17 cellular contexts compared by ENCODE assay signal in the genomic region with DNA sequence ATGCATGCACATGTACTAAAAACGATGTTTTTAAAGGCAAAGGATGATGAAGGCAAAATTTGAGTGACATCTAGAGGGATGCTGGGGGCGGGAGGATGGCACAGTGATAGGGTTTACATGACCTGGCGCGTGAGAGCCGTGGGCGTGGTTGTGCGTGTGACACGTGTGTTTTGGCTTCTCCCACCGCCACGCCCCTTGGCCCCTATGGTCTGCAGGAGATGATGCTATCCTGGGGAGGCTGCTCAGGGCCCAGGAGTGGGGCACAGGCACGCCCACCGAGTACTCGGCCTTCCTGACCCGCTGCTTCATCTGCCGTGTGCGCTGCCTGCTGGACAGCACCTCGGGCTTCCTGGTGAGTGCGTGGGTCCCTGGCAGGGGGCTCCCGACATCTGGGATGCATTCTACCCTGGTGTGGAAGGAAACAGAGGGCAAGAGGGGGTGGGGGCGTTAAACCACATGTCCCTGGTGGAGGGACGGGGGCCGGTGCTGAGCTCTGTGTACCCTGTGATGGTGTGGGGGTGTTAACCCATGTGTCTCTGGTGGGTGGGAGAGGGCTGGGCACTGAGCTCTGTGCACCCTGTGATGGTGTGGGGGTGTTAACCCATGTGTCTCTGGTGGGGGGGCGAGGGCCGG. TPM values are rescaled to one million over a fixed set of nuclear protein-coding genes. Genes with fewer than 3 reads are reported as not detected.
A peak's percentile ranks its signal among the peaks of the same experiment; 100 is the strongest.
DNase-seq lines count a peak whose midpoint lies in the region; ATAC-seq and TF ChIP-seq lines count a peak whose summit lies in the region.
"Had no signal": no experiment of that assay in that cellular context is flagged by ENCODE, and none has a peak within 500 bp of the region (broad histone marks: within the 10 kb centered on the region; RNA-seq: fewer than 3 reads in every experiment).

No MANE protein-coding gene starts in this region.

- no peak overlapping the region for H3K4me3 Mint-ChIP-seq in activated T-helper 1 cell treated with anti-CD3 and anti-CD28 coated beads, Interleukin-12 subunit alpha, Interleukin-12 subunit beta, Interleukin-2, Interleukin-4 antibody, amounts not matched to agents 30 ng/mL and 10 ng/mL and 1 ng/mL, durations not matched to agents 14 hours and 24 hours and 36 hours

- peak; percentile 22 for DNase-seq in activated CD4-positive, CD25-positive, alpha-beta regulatory T cell treated with anti-CD3 and anti-CD28 coated beads, Interleukin-2, amount 50 U/mL, for 72 hours
- DNase-seq in HEK293T (ENCODE audit: extremely low spot score) (no peak), neuronal stem cell (ENCODE audit: low spot score) (no peak), esophagus muscularis mucosa (ENCODE audit: extremely low spot score) (no peak)
- no peak for DNase-seq in activated T-helper 1 cell treated with anti-CD3 and anti-CD28 coated beads, Interleukin-12 subunit alpha, Interleukin-12 subunit beta, Interleukin-2, Interleukin-4 antibody, amounts not matched to agents 30 ng/mL and 10 ng/mL and 1 ng/mL, durations not matched to agents 14 hours and 24 hours and 36 hours (ENCODE audit: low spot score)
- DNase-seq: 8988T; activated naive CD4-positive, alpha-beta T cell treated with Interleukin-2 at 50 U/mL for 16 hours; DMS153; MG63; NCI-H1694 treated with DMSO at 0.1 percent for 48 hours; NCI-H446 treated with DMSO at 0.1 percent for 48 hours; WERI-Rb-1 had no signal

- peak overlapping the region; percentile 1 for H3K4ac ChIP-seq in neuronal stem cell (ENCODE audit: low read length)

- H4K8ac ChIP-seq in neuronal stem cell (ENCODE audit: low read depth, low read length) = no peak overlapping the region

- intact Hi-C loops in activated T-helper 1 cell treated with anti-CD3 and anti-CD28 coated beads, Interleukin-12 subunit alpha, Interleukin-12 subunit beta, Interleukin-2, Interleukin-4 antibody, amounts not matched to agents 30 ng/mL and 10 ng/mL and 1 ng/mL, durations not matched to agents 14 hours and 24 hours and 36 hours (cut with micrococcal nuclease) = no loop called here
- intact Hi-C loops in esophagus muscularis mucosa (cut with DNase I) = no loop called here

- no peaks in the 10 kb centered on the region for H3K27me3 Mint-ChIP-seq in activated T-helper 1 cell treated with anti-CD3 and anti-CD28 coated beads, Interleukin-12 subunit alpha, Interleukin-12 subunit beta, Interleukin-2, Interleukin-4 antibody, amounts not matched to agents 30 ng/mL and 10 ng/mL and 1 ng/mL, durations not matched to agents 14 hours and 24 hours and 36 hours (ENCODE audit: insufficient read depth)

- no peak for ATAC-seq in activated CD4-positive, CD25-positive, alpha-beta regulatory T cell treated with anti-CD3 and anti-CD28 coated beads, Interleukin-2, amount 50 U/mL, for 24 hours
- ATAC-seq in GM19455 (IDR thresholded peaks at IDR 0.05; ENCODE audit: unreplicated experiment) (no peak), HG03108 (IDR thresholded peaks at IDR 0.05; ENCODE audit: unreplicated experiment) (no peak)

- no peak overlapping the region for H3K9ac ChIP-seq in neuronal stem cell (ENCODE audit: low read depth, low read length, poor library complexity)

- H3K4me3 ChIP-seq in neuronal stem cell (ENCODE audit: low read length in 2 of 2) = no peak overlapping the region
- no peak overlapping the region for H3K4me3 ChIP-seq in esophagus muscularis mucosa
- H3K4me3 ChIP-seq: MG63, smooth muscle cell had no signal

- no peak overlapping the region for H3K4me2 ChIP-seq in neuronal stem cell (ENCODE audit: insufficient read depth, low read length, poor library complexity, severe bottlenecking)
- H3K4me2 ChIP-seq: smooth muscle cell had no signal

- WGBS in neuronal stem cell (ENCODE audit: extremely low coverage in 2 of 2, insufficient read length in 2 of 2, insufficient replicate concordance in 1 of 2), 2 donors = no CpG with 5 or more reads among the region's 24 CpGs
- WGBS in esophagus muscularis mucosa = 84% methylated on average over 20 of the region's 24 CpGs

- H3K18ac ChIP-seq in neuronal stem cell (ENCODE audit: low read length) = peak overlapping the region; percentile 57

- H4K91ac ChIP-seq in neuronal stem cell (ENCODE audit: low read depth, low read length, poor library complexity) = no peak overlapping the region

- TF ChIP-seq CTCF in esophagus muscularis mucosa (IDR thresholded peaks at IDR 0.05) = no peak

- CTCF ChIA-PET in HEK293T (lab: Yijun Ruan, JAX) = no interaction called here

- no peak for TF ChIP-seq POLR2A in esophagus muscularis mucosa (IDR thresholded peaks at IDR 0.05; ENCODE audit: low read depth)

- H3K14ac ChIP-seq in neuronal stem cell (ENCODE audit: low read length) = no peak overlapping the region

- H2BK120ac ChIP-seq in neuronal stem cell (ENCODE audit: low read depth, low read length) = no peak overlapping the region

- no peaks in the 10 kb centered on the region for H3K27me3 ChIP-seq in neuronal stem cell (ENCODE audit: control insufficient read depth in 3 of 3, insufficient read depth in 3 of 3, low read depth in 1 of 3, low read length in 3 of 3)
- H3K27me3 ChIP-seq in esophagus muscularis mucosa = peaks cover 0 to 6% (median 0%) of the 10 kb centered on the region in 4 donors
- H3K27me3 ChIP-seq: MG63 had no signal

- H3K23ac ChIP-seq in neuronal stem cell (ENCODE audit: low read depth, low read length, poor library complexity) = peak overlapping the region; percentile 37

- no peak for TF ChIP-seq EP300 in esophagus muscularis mucosa (IDR thresholded peaks at IDR 0.05)

- H3K4me1 ChIP-seq in neuronal stem cell (ENCODE audit: control insufficient read depth in 2 of 2, insufficient read depth in 1 of 2, low read depth in 1 of 2, low read length in 2 of 2) (peaks cover 0 to 5% of the 10 kb centered on the region in 2 donors), esophagus muscularis mucosa (no peaks in the 10 kb centered on the region)

- no peak overlapping the region for H2BK15ac ChIP-seq in neuronal stem cell (ENCODE audit: low read length)

- POLR2A ChIA-PET in HEK293T (lab: Yijun Ruan, JAX) = interaction anchor here (0.8 to 1.1 kb wide), 2 partner anchors 8 to 15 kb away, joined by 3 read pairs; no protein-coding TSS in a partner anchor

- peak overlapping the region; percentile 58 for H3K27ac Mint-ChIP-seq in activated T-helper 1 cell treated with anti-CD3 and anti-CD28 coated beads, Interleukin-12 subunit alpha, Interleukin-12 subunit beta, Interleukin-2, Interleukin-4 antibody, amounts not matched to agents 30 ng/mL and 10 ng/mL and 1 ng/mL, durations not matched to agents 14 hours and 24 hours and 36 hours

- H3K9me3 Mint-ChIP-seq in activated T-helper 1 cell treated with anti-CD3 and anti-CD28 coated beads, Interleukin-12 subunit alpha, Interleukin-12 subunit beta, Interleukin-2, Interleukin-4 antibody, amounts not matched to agents 30 ng/mL and 10 ng/mL and 1 ng/mL, durations not matched to agents 14 hours and 24 hours and 36 hours = no peaks in the 10 kb centered on the region

- H3K36me3 Mint-ChIP-seq in activated T-helper 1 cell treated with anti-CD3 and anti-CD28 coated beads, Interleukin-12 subunit alpha, Interleukin-12 subunit beta, Interleukin-2, Interleukin-4 antibody, amounts not matched to agents 30 ng/mL and 10 ng/mL and 1 ng/mL, durations not matched to agents 14 hours and 24 hours and 36 hours (ENCODE audit: low read depth) = peaks cover 15% of the 10 kb centered on the region

- no peak overlapping the region for H2AK5ac ChIP-seq in neuronal stem cell (ENCODE audit: low read depth, low read length)

- no peak overlapping the region for H2BK5ac ChIP-seq in neuronal stem cell (ENCODE audit: low read length)

- H3K27ac ChIP-seq in neuronal stem cell (replicated peaks; ENCODE audit: low read length) (no peak overlapping the region), esophagus muscularis mucosa (replicated peaks in 1 of 4) (no peak overlapping the region)
- H3K27ac ChIP-seq: epithelial cell of prostate, WERI-Rb-1 had no signal

- H3K9me3 ChIP-seq in neuronal stem cell (replicated peaks in 1 of 2; ENCODE audit: control insufficient read depth in 2 of 2, insufficient read depth in 1 of 2, low read depth in 1 of 2, low read length in 2 of 2) (peaks cover 0 to 6% of the 10 kb centered on the region in 2 donors), esophagus muscularis mucosa (no peaks in the 10 kb centered on the region)
- H3K9me3 ChIP-seq: MG63 had no signal

- peaks cover 22% of the 10 kb centered on the region for H3K4me1 Mint-ChIP-seq in activated T-helper 1 cell treated with anti-CD3 and anti-CD28 coated beads, Interleukin-12 subunit alpha, Interleukin-12 subunit beta, Interleukin-2, Interleukin-4 antibody, amounts not matched to agents 30 ng/mL and 10 ng/mL and 1 ng/mL, durations not matched to agents 14 hours and 24 hours and 36 hours (ENCODE audit: low read depth)

- H2AFZ ChIP-seq in neuronal stem cell (ENCODE audit: low read length) = no peak overlapping the region

- H2BK12ac ChIP-seq in neuronal stem cell (ENCODE audit: low read length) = peak overlapping the region; percentile 2

- H3K79me1 ChIP-seq in neuronal stem cell (ENCODE audit: low read depth, low read length) = no peaks in the 10 kb centered on the region

- H3K36me3 ChIP-seq in neuronal stem cell (replicated peaks in 1 of 2; ENCODE audit: control insufficient read depth in 2 of 2, insufficient read depth in 2 of 2, low read length in 2 of 2) (no peaks in the 10 kb centered on the region), esophagus muscularis mucosa (no peaks in the 10 kb centered on the region)
- H3K36me3 ChIP-seq: WERI-Rb-1 had no signal

TF ChIP-seq in HEK293T, 16 proteins besides CTCF, POLR2A, EP300 and RAD21 (continues in another document):
- TF ChIP-seq, protein P1, sequence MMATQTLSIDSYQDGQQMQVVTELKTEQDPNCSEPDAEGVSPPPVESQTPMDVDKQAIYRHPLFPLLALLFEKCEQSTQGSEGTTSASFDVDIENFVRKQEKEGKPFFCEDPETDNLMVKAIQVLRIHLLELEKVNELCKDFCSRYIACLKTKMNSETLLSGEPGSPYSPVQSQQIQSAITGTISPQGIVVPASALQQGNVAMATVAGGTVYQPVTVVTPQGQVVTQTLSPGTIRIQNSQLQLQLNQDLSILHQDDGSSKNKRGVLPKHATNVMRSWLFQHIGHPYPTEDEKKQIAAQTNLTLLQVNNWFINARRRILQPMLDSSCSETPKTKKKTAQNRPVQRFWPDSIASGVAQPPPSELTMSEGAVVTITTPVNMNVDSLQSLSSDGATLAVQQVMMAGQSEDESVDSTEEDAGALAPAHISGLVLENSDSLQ (IDR thresholded peaks at IDR 0.05) = peak; percentile 27; the same call in 1 of the 2 replicates
- no peak for TF ChIP-seq ARNT (IDR thresholded peaks at IDR 0.05)
- no peak for TF ChIP-seq FOXM1 (IDR thresholded peaks at IDR 0.05; ENCODE audit: borderline replicate concordance)
- TF ChIP-seq FOXA1 (IDR thresholded peaks at IDR 0.05) = no peak
- TF ChIP-seq BHLHE40 (IDR thresholded peaks at IDR 0.05; ENCODE audit: borderline replicate concordance) = no peak
- no peak for TF ChIP-seq SP1 (IDR thresholded peaks at IDR 0.05)
- no peak for TF ChIP-seq ELF4 (IDR thresholded peaks at IDR 0.05)
- no peak for TF ChIP-seq FOXK2 (IDR thresholded peaks at IDR 0.05)

RNA-seq across cellular contexts. Expression of a gene that starts 19.2 kb away (rescaled TPM):
- total RNA-seq in activated T-helper 1 cell treated with anti-CD3 and anti-CD28 coated beads, Interleukin-12 subunit alpha, Interleukin-12 subunit beta, Interleukin-2, Interleukin-4 antibody, amounts not matched to agents 30 ng/mL and 10 ng/mL and 1 ng/mL, durations not matched to agents 14 hours and 24 hours and 36 hours = 59.6 and 62.0 TPM in 2 replicates
- 18.9 TPM for polyA plus RNA-seq in neuronal stem cell (2013, experiment 1 of 2)
- 18.7 TPM for polyA plus RNA-seq in neuronal stem cell (2013, experiment 2 of 2)
- total RNA-seq in esophagus muscularis mucosa = 10 to 100 TPM; 48.6 to 82.1 (median 59.3) TPM
